1 cellular context compared by ENCODE assay signal in genomic region chr2:113230531-113230930, GRCh38.
TF ChIP-seq lines count a peak whose summit lies in the region.

No MANE protein-coding gene starts in this region.

TF ChIP-seq in A549, 52 proteins besides CTCF, POLR2A, EP300 and RAD21 (continued from another document):
- TF ChIP-seq ELK1 (IDR thresholded peaks at IDR 0.05; ENCODE audit: low read depth, low read length) (no peak), HMGXB4 (CRISPR knock-in tag; IDR thresholded peaks at IDR 0.05; ENCODE audit: borderline replicate concordance) (no peak)
